ENCODE assay signal across 12 cellular contexts in genomic region chr11:10328314-10329090, GRCh38. TPM values are rescaled to one million over a fixed set of nuclear protein-coding genes. Genes with fewer than 3 reads are reported as not detected.
DNase-seq lines count a peak whose midpoint lies in the region; ATAC-seq, FAIRE-seq and TF ChIP-seq lines count a peak whose summit lies in the region.
"Had no signal": no experiment of that assay in that cellular context is flagged by ENCODE, and none has a peak within 500 bp of the region (broad histone marks: within the 10 kb centered on the region; RNA-seq: fewer than 3 reads in every experiment).

No MANE protein-coding gene starts in this region.

- H3K4me3 Mint-ChIP-seq in CD14-positive monocyte (peak overlapping the region in 1 of 2 donors; percentile 66), osteocyte (ENCODE audit: unreplicated experiment) (no peak overlapping the region)
- H3K4me3 Mint-ChIP-seq: activated naive CD4-positive, alpha-beta T cell treated with anti-CD3 and anti-CD28 coated beads, Interleukin-2, amount 10 ng/mL, durations not matched to agents 7 days and 5 days had no signal

- intact Hi-C loops in CD14-positive monocyte (cut with micrococcal nuclease), result loop anchor here in 1 of 2 donors (5.0 to 10.0 kb wide), 2 partner anchors 406 to 471 kb away; no protein-coding TSS in a partner anchor
- intact Hi-C loops in posterior cingulate gyrus (cut with DNase I), result no loop called here

- H3K27ac Mint-ChIP-seq in CD14-positive monocyte, result peak overlapping the region; percentile 44 to 90 (median 79)
- H3K27ac Mint-ChIP-seq in osteocyte (ENCODE audit: unreplicated experiment), result peak overlapping the region; percentile 78
- H3K27ac Mint-ChIP-seq: activated naive CD4-positive, alpha-beta T cell treated with anti-CD3 and anti-CD28 coated beads, Interleukin-2, amount 10 ng/mL, durations not matched to agents 7 days and 5 days had no signal

- FAIRE-seq in RCC 7860 (lab: Jason Lieb, UNC), result no peak
- FAIRE-seq: TTC549 had no signal

- no peak for DNase-seq in CD14-positive monocyte (ENCODE audit: low spot score)
- DNase-seq in RCC 7860 (ENCODE audit: low spot score), result peak; percentile 49
- peak; percentile 50 for DNase-seq in fibroblast of gingiva (ENCODE audit: low read depth)
- DNase-seq in osteocyte (ENCODE audit: extremely low spot score, unreplicated experiment), result no peak
- no peak for DNase-seq in posterior cingulate gyrus
- no peak for DNase-seq in NCI-H1092 (lab: John Stamatoyannopoulos, UW)
- no peak for DNase-seq in RPMI8226
- DNase-seq: activated naive CD4-positive, alpha-beta T cell treated with anti-CD3 and anti-CD28 coated beads, Interleukin-2, amount 10 ng/mL, durations not matched to agents 7 days and 5 days; COR-L47; NCI-H2171 treated with DMSO at 0.1 percent for 48 hours had no signal

- peaks cover 2 to 3% of the 10 kb centered on the region in 2 donors for H3K36me3 Mint-ChIP-seq in CD14-positive monocyte
- no peaks in the 10 kb centered on the region for H3K36me3 Mint-ChIP-seq in osteocyte (ENCODE audit: unreplicated experiment)
- H3K36me3 Mint-ChIP-seq: activated naive CD4-positive, alpha-beta T cell treated with anti-CD3 and anti-CD28 coated beads, Interleukin-2, amount 10 ng/mL, durations not matched to agents 7 days and 5 days had no signal

- peaks cover 3 to 4% (median 3%) of the 10 kb centered on the region in 3 donors for H3K27me3 Mint-ChIP-seq in CD14-positive monocyte (ENCODE audit: low read depth in 3 of 3)
- no peaks in the 10 kb centered on the region for H3K27me3 Mint-ChIP-seq in osteocyte (ENCODE audit: unreplicated experiment)

- ATAC-seq in GM19023 (IDR thresholded peaks at IDR 0.05; ENCODE audit: unreplicated experiment), result no peak

- H3K4me1 Mint-ChIP-seq in CD14-positive monocyte (peaks cover 38% of the 10 kb centered on the region), osteocyte (ENCODE audit: unreplicated experiment) (peaks cover 59% of the 10 kb centered on the region)
- H3K4me1 Mint-ChIP-seq: activated naive CD4-positive, alpha-beta T cell treated with anti-CD3 and anti-CD28 coated beads, Interleukin-2, amount 10 ng/mL, durations not matched to agents 7 days and 5 days had no signal

- H3K9me3 Mint-ChIP-seq in CD14-positive monocyte (peaks cover 3 to 17% (median 6%) of the 10 kb centered on the region in 7 donors), osteocyte (ENCODE audit: unreplicated experiment) (no peaks in the 10 kb centered on the region)
- H3K9me3 Mint-ChIP-seq: activated naive CD4-positive, alpha-beta T cell treated with anti-CD3 and anti-CD28 coated beads, Interleukin-2, amount 10 ng/mL, durations not matched to agents 7 days and 5 days had no signal

- TF ChIP-seq CTCF in CD14-positive monocyte (IDR thresholded peaks at IDR 0.05) (no peak), osteocyte (IDR thresholded peaks at IDR 0.05) (no peak)

RNA-seq across cellular contexts. Expression of gene ADM, which starts 23.6 kb away (rescaled TPM):
- polyA plus RNA-seq in CD14-positive monocyte, result 10 to 100 TPM in 1 of 2 donors, 1 to 10 TPM in 1; 9.5 to 20.0 TPM
- 239 and 244 TPM in 2 replicates for total RNA-seq in osteocyte

RNA-seq across cellular contexts. Expression of gene SBF2, which starts 34.5 kb away (rescaled TPM):
- polyA plus RNA-seq in CD14-positive monocyte, result 10 to 100 TPM in 1 of 2 donors, 1 to 10 TPM in 1; 8.9 to 16.4 TPM
- 65.2 and 80.0 TPM in 2 replicates for total RNA-seq in osteocyte

Comparison
In these comparisons a context has a peak if more than half of its experiments do, and no peak if none do; other contexts are left out.
1. DNase-seq: peak in RCC 7860 (single experiment) and fibroblast of gingiva (single experiment); none in CD14-positive monocyte (single experiment), osteocyte (single experiment), posterior cingulate gyrus (0 of 10), NCI-H1092 (single experiment) and RPMI8226 (single experiment).